8 cellular contexts compared by ENCODE assay signal in genomic region chr10:79981673-79982485, GRCh38. TPM values are rescaled to one million over a fixed set of nuclear protein-coding genes. Genes with fewer than 3 reads are reported as not detected.
DNase-seq lines count a peak whose midpoint lies in the region; ATAC-seq and TF ChIP-seq lines count a peak whose summit lies in the region.

No MANE protein-coding gene starts in this region.

- peak; percentile 53 for DNase-seq in AG08396 (ENCODE audit: low spot score)
- DNase-seq in GM23338 (ENCODE audit: low spot score) = peak; percentile 84
- peak; percentile 81 for DNase-seq in NCI-H69 (lab: John Stamatoyannopoulos, UW)
- DNase-seq in brain microvascular endothelial cell = no peak
- DNase-seq in iPS-NIHi11 (ENCODE audit: low spot score) = peak; percentile 77
- peak in 1 of 2 donors; percentile 12 for DNase-seq in gastrocnemius medialis
- DNase-seq in NAMALWA (ENCODE audit: low spot score) = no peak

- no peaks in the 10 kb centered on the region for H4K20me1 ChIP-seq in GM23338 (replicated peaks; ENCODE audit: insufficient read depth)

- ATAC-seq in GM23338 (peak; percentile 86), gastrocnemius medialis (peak; percentile 53 to 54), GM21619 (IDR thresholded peaks at IDR 0.05; ENCODE audit: unreplicated experiment) (no peak)

- intact Hi-C loops in gastrocnemius medialis (cut with DNase I; ENCODE audit: low total_unique reads) = no loop called here

- H3K27ac ChIP-seq in GM23338 (ENCODE audit: low read depth) = no peak overlapping the region
- no peak overlapping the region for H3K27ac ChIP-seq in brain microvascular endothelial cell
- peak overlapping the region in 2 of 4 donors; percentile 35 to 46 for H3K27ac ChIP-seq in gastrocnemius medialis

- H3K9me3 Mint-ChIP-seq in GM23338 = peaks cover 4% of the 10 kb centered on the region

- H3K27me3 Mint-ChIP-seq in GM23338 (ENCODE audit: insufficient read depth, low read depth, poor library complexity) = peaks cover 25% of the 10 kb centered on the region

- H3K4me2 ChIP-seq in GM23338 = peak overlapping the region; percentile 62

- H3K36me3 ChIP-seq in GM23338 (ENCODE audit: insufficient read depth) = no peaks in the 10 kb centered on the region
- H3K36me3 ChIP-seq in brain microvascular endothelial cell (replicated peaks) = no peaks in the 10 kb centered on the region
- H3K36me3 ChIP-seq in gastrocnemius medialis = no peaks in the 10 kb centered on the region

- H3K4me1 ChIP-seq in GM23338 (ENCODE audit: insufficient read depth) (peaks cover 30% of the 10 kb centered on the region), gastrocnemius medialis (peaks cover 5 to 8% of the 10 kb centered on the region in 2 donors)

- TF ChIP-seq POLR2A in gastrocnemius medialis (IDR thresholded peaks at IDR 0.05) = no peak

- H2AFZ ChIP-seq in GM23338 = peak overlapping the region; percentile 97

- H3F3A ChIP-seq in GM23338 (replicated peaks; ENCODE audit: low read depth) = no peaks in the 10 kb centered on the region

- H3K27me3 ChIP-seq in GM23338 (ENCODE audit: insufficient read depth) = peaks cover 30% of the 10 kb centered on the region
- H3K27me3 ChIP-seq in brain microvascular endothelial cell (replicated peaks) = peaks cover 29% of the 10 kb centered on the region
- H3K27me3 ChIP-seq in gastrocnemius medialis = no peaks in the 10 kb centered on the region

- H3K4me3 ChIP-seq in GM23338 (peak overlapping the region; percentile 82), brain microvascular endothelial cell (ENCODE audit: low read depth, low read length) (peak overlapping the region; percentile 61), gastrocnemius medialis (peak overlapping the region; percentile 59 to 69 (median 64))

- H3K4me1 Mint-ChIP-seq in GM23338 = peaks cover 20% of the 10 kb centered on the region

- TF ChIP-seq CTCF in GM23338 (conservative IDR thresholded peaks at IDR 0.05; ENCODE audit: low read depth in 2 of 2) (0 out of 4 replicates have a peak, but pooled peaks of 1 of the 2 experiments have one; percentile 2), brain microvascular endothelial cell (IDR thresholded peaks at IDR 0.05; ENCODE audit: low read depth, low read length, missing control alignments) (peak; percentile 17), gastrocnemius medialis (IDR thresholded peaks at IDR 0.05 in 4 of 5, conservative IDR thresholded peaks at IDR 0.05 in 1 of 5) (peak in 1 of 5 experiments; percentile 15)

- H3K4me3 Mint-ChIP-seq in GM23338 = peak overlapping the region; percentile 69

- in situ Hi-C loops in brain microvascular endothelial cell (cut with HindIII; ENCODE audit: low pct_ligation_motif_present, low sequenced_read_pairs) = no loop called here
- in situ Hi-C loops in gastrocnemius medialis (cut with MboI; ENCODE audit: low sequenced_read_pairs in 4 of 4) = no loop called here

- peaks cover 1% of the 10 kb centered on the region for H3K36me3 Mint-ChIP-seq in GM23338 (ENCODE audit: low read depth)

- H3K9me2 ChIP-seq in GM23338 (ENCODE audit: insufficient read depth) = no peaks in the 10 kb centered on the region

- H3K79me2 ChIP-seq in GM23338 (replicated peaks; ENCODE audit: insufficient read depth) = no peaks in the 10 kb centered on the region

- no peaks in the 10 kb centered on the region for H3K9me3 ChIP-seq in gastrocnemius medialis

- H3K27ac Mint-ChIP-seq in GM23338 = no peak overlapping the region

TF ChIP-seq in GM23338, 12 proteins besides CTCF, POLR2A, EP300 and RAD21 (continues in another document):
- TF ChIP-seq NANOG (IDR thresholded peaks at IDR 0.05; ENCODE audit: borderline replicate concordance) = no peak
- TF ChIP-seq EZH2 (IDR thresholded peaks at IDR 0.05; ENCODE audit: low read depth, unreplicated experiment) = no peak
- peak; percentile 18 for TF ChIP-seq REST (IDR thresholded peaks at IDR 0.05; ENCODE audit: unreplicated experiment)
- TF ChIP-seq ZNF462 (CRISPR knock-in tag; IDR thresholded peaks at IDR 0.05) = no peak
- no peak for TF ChIP-seq JUNB (IDR thresholded peaks at IDR 0.05; ENCODE audit: unreplicated experiment)
- TF ChIP-seq STAT1 (IDR thresholded peaks at IDR 0.05; ENCODE audit: unreplicated experiment) = no peak
- TF ChIP-seq POLR2AphosphoS5 (IDR thresholded peaks at IDR 0.05; ENCODE audit: low read depth) = peak; percentile 57

RNA-seq across cellular contexts. Expression of gene SFTPD, which starts 33.0 kb away (rescaled TPM):
- total RNA-seq in GM23338 (2014; rRNA removed; shearing (Covaris generic)) = 0.70 TPM in 1 of 2 replicates, not detected in the other
- 0.23 TPM in 1 of 2 replicates, not detected in the other for polyA plus RNA-seq in GM23338 (2016; fragmentation: Nextera tagmentation; extraction: Ambion mirVana)
- total RNA-seq in gastrocnemius medialis = under 1 TPM in 1 of 4 donors, not detected in 3; 0.73 TPM

Comparison
In these comparisons a context has a peak if more than half of its experiments do, and no peak if none do; other contexts are left out.
1. DNase-seq: peak in AG08396 (single experiment), GM23338 (single experiment), NCI-H69 (single experiment) and iPS-NIHi11 (single experiment); none in brain microvascular endothelial cell (single experiment) and NAMALWA (single experiment).
2. Peak in every context shown above with its lines, with median percentiles within 50 percentile points of each other: H3K4me3 ChIP-seq.